Comparison of ENCODE assay signal across 9 cellular contexts in genomic region chr13:26011996-26012688, GRCh38. TPM values are rescaled to one million over a fixed set of nuclear protein-coding genes. Genes with fewer than 3 reads are reported as not detected.
DNase-seq lines count a peak whose midpoint lies in the region; ATAC-seq lines count a peak whose summit lies in the region.
"Had no signal": no experiment of that assay in that cellular context is flagged by ENCODE, and none has a peak within 500 bp of the region (broad histone marks: within the 10 kb centered on the region; RNA-seq: fewer than 3 reads in every experiment).

No MANE protein-coding gene starts in this region.

- H3K4me1 ChIP-seq in muscle layer of duodenum (ENCODE audit: control insufficient read depth in 1 of 2, insufficient read depth in 2 of 2, low read length in 2 of 2) (no peaks in the 10 kb centered on the region), SJCRH30 (peaks cover 7% of the 10 kb centered on the region)

- H3K4me3 ChIP-seq in muscle layer of duodenum (ENCODE audit: low read depth in 1 of 2, low read length in 2 of 2), result peak overlapping the region; percentile 52 to 63
- H3K4me3 ChIP-seq in SJCRH30, result no peak overlapping the region

- H3K27ac Mint-ChIP-seq in activated naive CD8-positive, alpha-beta T cell treated with anti-CD3 and anti-CD28 coated beads, Interleukin-2, amount 10 ng/mL, durations not matched to agents 7 days and 5 days, result peak overlapping the region; percentile 86

- peaks cover 23% of the 10 kb centered on the region for H3K4me1 Mint-ChIP-seq in activated naive CD8-positive, alpha-beta T cell treated with anti-CD3 and anti-CD28 coated beads, Interleukin-2, amount 10 ng/mL, durations not matched to agents 7 days and 5 days

- H3K27ac ChIP-seq in muscle layer of duodenum (ENCODE audit: low read length) (no peak overlapping the region), SJCRH30 (no peak overlapping the region)

- no peaks in the 10 kb centered on the region for H3K27me3 ChIP-seq in muscle layer of duodenum (ENCODE audit: low read depth, low read length)
- no peaks in the 10 kb centered on the region for H3K27me3 ChIP-seq in SJCRH30

- peak; percentile 97 for ATAC-seq in activated naive CD8-positive, alpha-beta T cell treated with anti-CD3 and anti-CD28 coated beads, Interleukin-2, amount 10 ng/mL, durations not matched to agents 7 days and 5 days (ENCODE audit: low read depth)
- peak; percentile 74 for ATAC-seq in stimulated activated naive CD8-positive, alpha-beta T cell treated with anti-CD3 and anti-CD28 coated beads, Interleukin-15, Interleukin-2, amounts not matched to agents 100 U/mL and 50 U/mL, for 24 hours

- POLR2A ChIA-PET in activated naive CD8-positive, alpha-beta T cell treated with anti-CD3 and anti-CD28 coated beads, Interleukin-2, amount 10 ng/mL, durations not matched to agents 7 days and 5 days (lab: Charles Lee), result interaction anchor here (1.0 to 1.5 kb wide), 3 partner anchors 10 to 41 kb away, joined by 4 to 6 read pairs (median 4); no protein-coding TSS in a partner anchor

- no peaks in the 10 kb centered on the region for H3K36me3 ChIP-seq in muscle layer of duodenum (ENCODE audit: control insufficient read depth in 1 of 2, insufficient read depth in 2 of 2, low read length in 2 of 2)
- H3K36me3 ChIP-seq in SJCRH30, result no peaks in the 10 kb centered on the region

- H3K9me3 ChIP-seq in muscle layer of duodenum (ENCODE audit: control insufficient read depth in 1 of 2, low read length in 2 of 2) (no peaks in the 10 kb centered on the region), SJCRH30 (replicated peaks) (peaks cover 2% of the 10 kb centered on the region; the same call in 1 of the 2 replicates)

- no peaks in the 10 kb centered on the region for H3K27me3 Mint-ChIP-seq in activated naive CD8-positive, alpha-beta T cell treated with anti-CD3 and anti-CD28 coated beads, Interleukin-2, amount 10 ng/mL, durations not matched to agents 7 days and 5 days

- H3K9me3 Mint-ChIP-seq in activated naive CD8-positive, alpha-beta T cell treated with anti-CD3 and anti-CD28 coated beads, Interleukin-2, amount 10 ng/mL, durations not matched to agents 7 days and 5 days, result peaks cover 3% of the 10 kb centered on the region

- peak overlapping the region; percentile 88 for H3K4me3 Mint-ChIP-seq in activated naive CD8-positive, alpha-beta T cell treated with anti-CD3 and anti-CD28 coated beads, Interleukin-2, amount 10 ng/mL, durations not matched to agents 7 days and 5 days

- H3K36me3 Mint-ChIP-seq in activated naive CD8-positive, alpha-beta T cell treated with anti-CD3 and anti-CD28 coated beads, Interleukin-2, amount 10 ng/mL, durations not matched to agents 7 days and 5 days, result peaks cover 14% of the 10 kb centered on the region

- DNase-seq in activated CD4-positive, CD25-positive, alpha-beta regulatory T cell treated with anti-CD3 and anti-CD28 coated beads, Interleukin-2, amount 50 U/mL, for 16 hours (ENCODE audit: low read depth, low spot score), result peak; percentile 5
- DNase-seq in activated naive CD8-positive, alpha-beta T cell treated with anti-CD3 and anti-CD28 coated beads, Interleukin-2, amount 10 ng/mL, durations not matched to agents 7 days and 5 days, result peak; percentile 73
- peak; percentile 64 for DNase-seq in stimulated activated naive CD8-positive, alpha-beta T cell treated with anti-CD3 and anti-CD28 coated beads, Interleukin-15, Interleukin-2, amounts not matched to agents 100 U/mL and 50 U/mL, for 24 hours
- DNase-seq in 8988T (no peak), NCI-H446 (lab: John Stamatoyannopoulos, UW) (no peak), SJCRH30 (no peak), NCI-H1436 (lab: John Stamatoyannopoulos, UW) (no peak)
- DNase-seq: SHP77 treated with DMSO at 0.1 percent for 48 hours had no signal

RNA-seq across cellular contexts. Expression of gene SHISA2, which starts 39.7 kb away (rescaled TPM):
- total RNA-seq in activated naive CD8-positive, alpha-beta T cell treated with anti-CD3 and anti-CD28 coated beads, Interleukin-2, amount 10 ng/mL, durations not matched to agents 7 days and 5 days, result 1 to 10 TPM in 1 of 2 experiments, under 1 TPM in 1; 0.94 to 1.1 TPM
- 43.1 and 48.7 TPM in 2 replicates for total RNA-seq in SJCRH30 (2014; rRNA removed; shearing (Covaris generic))

Comparison
In these comparisons a context has a peak if more than half of its experiments do, and no peak if none do; other contexts are left out.
1. DNase-seq: peak in activated CD4-positive, CD25-positive, alpha-beta regulatory T cell treated with anti-CD3 and anti-CD28 coated beads, Interleukin-2, amount 50 U/mL, for 16 hours (single experiment), activated naive CD8-positive, alpha-beta T cell treated with anti-CD3 and anti-CD28 coated beads, Interleukin-2, amount 10 ng/mL, durations not matched to agents 7 days and 5 days (single experiment) and stimulated activated naive CD8-positive, alpha-beta T cell treated with anti-CD3 and anti-CD28 coated beads, Interleukin-15, Interleukin-2, amounts not matched to agents 100 U/mL and 50 U/mL, for 24 hours (single experiment); none in 8988T (single experiment), NCI-H446 (0 of 2), SJCRH30 (0 of 2) and NCI-H1436 (single experiment).
2. RNA of gene SHISA2, which starts 39.7 kb away (total RNA-seq): 43.1 to 48.7 TPM in SJCRH30; 0.94 to 1.1 TPM in activated naive CD8-positive, alpha-beta T cell treated with anti-CD3 and anti-CD28 coated beads, Interleukin-2, amount 10 ng/mL, durations not matched to agents 7 days and 5 days; every median in the first group is over 10 times any median in the second.